ENCODE assay signal across 1 cellular context in the genomic region with DNA sequence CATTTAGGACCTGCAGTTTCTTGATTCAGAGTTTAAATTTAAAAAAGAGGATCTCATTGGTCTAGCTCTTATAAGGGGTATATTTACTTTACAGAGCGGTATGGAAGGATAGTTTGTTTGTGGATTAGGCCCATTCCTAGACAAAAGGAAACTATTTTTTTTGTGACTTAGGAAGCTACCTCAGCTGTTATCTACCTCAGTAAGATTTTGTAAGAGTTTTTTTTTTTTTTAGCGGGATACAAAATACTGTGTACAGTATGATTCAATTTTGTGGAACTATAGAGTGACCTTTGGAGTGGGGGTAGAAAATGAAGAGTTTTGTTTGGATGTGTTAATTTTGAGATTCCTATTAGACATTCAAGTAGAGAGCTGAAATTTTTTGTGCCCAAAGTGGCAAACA.
TF ChIP-seq lines count a peak whose summit lies in the region.

No MANE protein-coding gene starts in this region.

TF ChIP-seq in SK-N-SH, 30 proteins besides CTCF, POLR2A, EP300 and RAD21:
- TF ChIP-seq RCOR1 (IDR thresholded peaks at IDR 0.05; ENCODE audit: low read length): no peak
- TF ChIP-seq, protein P1, sequence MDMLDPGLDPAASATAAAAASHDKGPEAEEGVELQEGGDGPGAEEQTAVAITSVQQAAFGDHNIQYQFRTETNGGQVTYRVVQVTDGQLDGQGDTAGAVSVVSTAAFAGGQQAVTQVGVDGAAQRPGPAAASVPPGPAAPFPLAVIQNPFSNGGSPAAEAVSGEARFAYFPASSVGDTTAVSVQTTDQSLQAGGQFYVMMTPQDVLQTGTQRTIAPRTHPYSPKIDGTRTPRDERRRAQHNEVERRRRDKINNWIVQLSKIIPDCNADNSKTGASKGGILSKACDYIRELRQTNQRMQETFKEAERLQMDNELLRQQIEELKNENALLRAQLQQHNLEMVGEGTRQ (IDR thresholded peaks at IDR 0.05; ENCODE audit: borderline replicate concordance, low read depth, low read length): no peak
- no peak for TF ChIP-seq TCF12 (IDR thresholded peaks at IDR 0.05)
- TF ChIP-seq, protein P2, sequence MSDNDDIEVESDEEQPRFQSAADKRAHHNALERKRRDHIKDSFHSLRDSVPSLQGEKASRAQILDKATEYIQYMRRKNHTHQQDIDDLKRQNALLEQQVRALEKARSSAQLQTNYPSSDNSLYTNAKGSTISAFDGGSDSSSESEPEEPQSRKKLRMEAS (IDR thresholded peaks at IDR 0.05; ENCODE audit: low read depth): no peak
- TF ChIP-seq TAF1 (IDR thresholded peaks at IDR 0.05; ENCODE audit: borderline replicate concordance, low read depth, low read length): no peak
- no peak for TF ChIP-seq MXI1 (IDR thresholded peaks at IDR 0.05; ENCODE audit: low read depth, low read length)
- TF ChIP-seq MEF2A (IDR thresholded peaks at IDR 0.05; ENCODE audit: borderline replicate concordance, low read depth): no peak
- TF ChIP-seq POLR2AphosphoS5 (IDR thresholded peaks at IDR 0.05; ENCODE audit: low read depth, low read length): no peak
TF ChIP-seq in SK-N-SH: peak in this region for 0.
